8 cellular contexts compared by ENCODE assay signal in genomic region chr6:27830665-27831433, GRCh38.
DNase-seq lines count a peak whose midpoint lies in the region; ATAC-seq, FAIRE-seq and TF ChIP-seq lines count a peak whose summit lies in the region.
"Not testable (repeated sequence)": the region's sequence is repeated elsewhere in the genome, so short reads cannot be mapped to it uniquely, and the experiment has no call there.

No MANE protein-coding gene starts in this region.

- not testable (repeated sequence) for H3K79me2 ChIP-seq in MM.1S (ENCODE audit: low read length)

- not testable (repeated sequence) for H3K9me3 ChIP-seq in MM.1S (replicated peaks; ENCODE audit: insufficient read depth, low read length); left ventricle myocardium inferior (replicated peaks); pancreas

- CTCF ChIA-PET in AG04449 (lab: Yijun Ruan, JAX), result interaction anchor here (1.3 kb wide), 1 partner anchor 9 kb away, joined by 3 read pairs; no protein-coding TSS in a partner anchor

- not testable (repeated sequence) for H3K36me3 ChIP-seq in MM.1S (replicated peaks; ENCODE audit: insufficient read depth, low read length); left ventricle myocardium inferior; pancreas

- peaks cover 37% of the 10 kb centered on the region for H3F3A ChIP-seq in MM.1S (ENCODE audit: insufficient read depth, low read length)

- H3K4me2 ChIP-seq in MM.1S (ENCODE audit: low read depth, low read length), result peak overlapping the region; percentile 90

- not testable (repeated sequence) for DNase-seq in AG04449 (ENCODE audit: low read depth, low spot score); left ventricle myocardium inferior; pancreas
- DNase-seq in MM.1S, result peak; percentile 71
- DNase-seq in T follicular helper cell (ENCODE audit: low read depth), result peak; percentile 28
- DNase-seq in astrocyte of the hippocampus (ENCODE audit: low read depth, low spot score), result peak; percentile 70

- WGBS in pancreas, 2 donors, result 47 to 54% methylated on average over 29 to 31 of the region's 51 CpGs

- not testable (repeated sequence) for H4K20me1 ChIP-seq in MM.1S (ENCODE audit: insufficient read depth, low read length)

- not testable (repeated sequence) for FAIRE-seq in pancreas (lab: Jason Lieb, UNC)

- POLR2A ChIA-PET in AG04449 (lab: Yijun Ruan, JAX), result interaction anchor here (0.5 to 3.0 kb wide), 7 partner anchors 21 to 699 kb away, joined by 3 to 22 read pairs (median 5); a partner anchor contains a TSS

- H3K9me2 ChIP-seq in MM.1S (replicated peaks; ENCODE audit: insufficient read depth, low read length), result not testable (repeated sequence)

- H2AFZ ChIP-seq in MM.1S (ENCODE audit: low read length), result 0 out of 2 replicates have a peak overlapping the region, but pooled peaks have one; percentile 37

- peak overlapping the region; percentile 74 for H3K9ac ChIP-seq in MM.1S (ENCODE audit: low read length)

- H3K27ac ChIP-seq in MM.1S (ENCODE audit: low read length), result peak overlapping the region; percentile 84
- peak overlapping the region; percentile 58 for H3K27ac ChIP-seq in left ventricle myocardium inferior (replicated peaks)
- peak overlapping the region in 2 of 4 donors; percentile 28 to 33 for H3K27ac ChIP-seq in pancreas

- ATAC-seq in GM18858 (IDR thresholded peaks at IDR 0.05; ENCODE audit: unreplicated experiment), result peak; percentile 46
- peak; percentile 71 for ATAC-seq in HG02759 (IDR thresholded peaks at IDR 0.05; ENCODE audit: unreplicated experiment)
- peak; percentile 28 to 75 (median 57) for ATAC-seq in pancreas

- H3K4me3 ChIP-seq in AG04449 (ENCODE audit: low read depth, low read length), result peak overlapping the region; percentile 67
- peak overlapping the region; percentile 64 for H3K4me3 ChIP-seq in MM.1S (ENCODE audit: low read length)
- peak overlapping the region; percentile 62 for H3K4me3 ChIP-seq in left ventricle myocardium inferior
- H3K4me3 ChIP-seq in pancreas, result peak overlapping the region in 1 of 4 donors; percentile 26

- intact Hi-C loops in left ventricle myocardium inferior (cut with micrococcal nuclease); pancreas (cut with DNase I): not testable (repeated sequence)

- H3K4me1 ChIP-seq in MM.1S (ENCODE audit: low read length) (peaks cover 19% of the 10 kb centered on the region), left ventricle myocardium inferior (peaks cover 16% of the 10 kb centered on the region)
- H3K4me1 ChIP-seq in pancreas, result not testable (repeated sequence)

- not testable (repeated sequence) for H3K27me3 ChIP-seq in MM.1S (replicated peaks; ENCODE audit: insufficient read depth, low read length); left ventricle myocardium inferior (ENCODE audit: low read depth); pancreas

- not testable (repeated sequence) for TF ChIP-seq CTCF in AG04449 (IDR thresholded peaks at IDR 0.05; ENCODE audit: insufficient read depth, low read length, missing control alignments); MM.1S (IDR thresholded peaks at IDR 0.05; ENCODE audit: low read length); left ventricle myocardium inferior (IDR thresholded peaks at IDR 0.05; ENCODE audit: borderline replicate concordance); pancreas (IDR thresholded peaks at IDR 0.05)
